13 cellular contexts compared by ENCODE assay signal in the genomic region with DNA sequence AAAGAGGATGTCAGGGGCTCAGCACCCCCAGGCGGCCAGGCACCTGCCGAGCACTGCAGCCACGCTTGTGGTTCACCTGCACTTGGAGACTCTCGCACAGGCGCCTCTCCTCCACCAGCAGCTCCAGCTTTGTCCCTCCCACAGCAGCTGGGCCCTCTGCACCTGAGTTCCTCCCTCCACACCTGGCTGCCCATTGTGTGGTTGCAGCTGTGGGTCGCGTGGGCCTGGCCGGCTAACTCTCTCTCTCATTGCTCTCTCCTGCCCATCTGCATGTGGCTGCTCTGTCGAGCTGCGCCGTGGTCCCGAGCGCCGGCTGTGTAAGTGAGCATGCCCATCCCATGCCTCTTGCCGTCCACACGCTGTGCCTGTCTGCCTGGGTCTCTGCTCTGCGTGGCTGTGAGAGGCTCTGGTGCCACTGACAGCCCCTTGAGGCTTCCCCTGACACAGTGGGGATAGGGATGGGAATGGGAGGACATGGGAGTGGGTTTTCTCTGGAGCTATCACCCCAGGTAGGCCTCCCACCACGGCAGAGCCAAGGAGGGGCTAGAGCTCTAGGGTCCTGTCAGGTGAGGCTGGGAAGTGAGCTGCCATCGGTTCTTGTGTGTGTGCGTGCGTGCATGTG. TPM values are rescaled to one million over a fixed set of nuclear protein-coding genes. Genes with fewer than 3 reads are reported as not detected.
A peak's percentile ranks its signal among the peaks of the same experiment; 100 is the strongest.
DNase-seq lines count a peak whose midpoint lies in the region; ATAC-seq, FAIRE-seq and TF ChIP-seq lines count a peak whose summit lies in the region.
"Had no signal": no experiment of that assay in that cellular context is flagged by ENCODE, and none has a peak within 500 bp of the region (broad histone marks: within the 10 kb centered on the region; RNA-seq: fewer than 3 reads in every experiment).

No MANE protein-coding gene starts in this region.

- ATAC-seq in HG03280 (IDR thresholded peaks at IDR 0.05; ENCODE audit: unreplicated experiment): no peak

- H4K12ac ChIP-seq in trophoblast cell (ENCODE audit: low read depth, low read length): no peak overlapping the region

- no peaks in the 10 kb centered on the region for H3K4me1 ChIP-seq in trophoblast cell (ENCODE audit: control insufficient read depth in 1 of 2, insufficient read depth in 2 of 2, low read length in 2 of 2)

- no peak for FAIRE-seq in HTR-8/SVneo (lab: Jason Lieb, UNC)
- FAIRE-seq: TTC549 had no signal

- no peak overlapping the region for H4K91ac ChIP-seq in trophoblast cell (ENCODE audit: low read depth, low read length)

- no peak overlapping the region for H3K14ac ChIP-seq in trophoblast cell (ENCODE audit: low read length)

- H3K9ac ChIP-seq in trophoblast cell (ENCODE audit: low read length): no peak overlapping the region
- H3K9ac ChIP-seq: KMS-11 had no signal

- no peak overlapping the region for H3K18ac ChIP-seq in trophoblast cell (ENCODE audit: low read length)

- H3K4me2 ChIP-seq in trophoblast cell (ENCODE audit: low read length): no peak overlapping the region
- H3K4me2 ChIP-seq: KMS-11 had no signal

- no peak overlapping the region for H3K27ac Mint-ChIP-seq in glutamatergic neuron (ENCODE audit: unreplicated experiment)

- no peak overlapping the region for H2AFZ ChIP-seq in trophoblast cell (ENCODE audit: insufficient read depth, low read length, poor library complexity)

- H2BK120ac ChIP-seq in trophoblast cell (ENCODE audit: insufficient read depth, low read length, poor library complexity): no peak overlapping the region

- no peak overlapping the region for H4K8ac ChIP-seq in trophoblast cell (ENCODE audit: low read depth, low read length)

- no peak overlapping the region for H3K4ac ChIP-seq in trophoblast cell (ENCODE audit: low read depth, low read length)

- H3K4me1 Mint-ChIP-seq in glutamatergic neuron (ENCODE audit: low read depth, unreplicated experiment): no peaks in the 10 kb centered on the region

- peaks cover 7% of the 10 kb centered on the region for H3K9me3 Mint-ChIP-seq in glutamatergic neuron (ENCODE audit: unreplicated experiment)

- no peak overlapping the region for H3K4me3 Mint-ChIP-seq in glutamatergic neuron (ENCODE audit: unreplicated experiment)

- H3K27me3 ChIP-seq in H7 (ENCODE audit: control insufficient read depth, insufficient read depth, low read length): peaks cover 22% of the 10 kb centered on the region; the same call in 1 of the 2 replicates
- peaks cover 5% of the 10 kb centered on the region for H3K27me3 ChIP-seq in trophoblast cell (ENCODE audit: insufficient read depth, low read length)

- no peaks in the 10 kb centered on the region for H3K36me3 Mint-ChIP-seq in glutamatergic neuron (ENCODE audit: unreplicated experiment)

- H2AK5ac ChIP-seq in trophoblast cell (ENCODE audit: low read length): no peak overlapping the region

- H2BK5ac ChIP-seq in trophoblast cell (ENCODE audit: low read depth, low read length, poor library complexity): no peak overlapping the region

- TF ChIP-seq CTCF in glutamatergic neuron (IDR thresholded peaks at IDR 0.05; ENCODE audit: partially characterized antibody, unreplicated experiment): no peak

- no peak overlapping the region for H3K27ac ChIP-seq in trophoblast cell (ENCODE audit: low read depth, low read length)
- H3K27ac ChIP-seq: KMS-11 had no signal

- WGBS in trophoblast cell (ENCODE audit: extremely low coverage, insufficient coverage, insufficient read length): no CpG with 5 or more reads among the region's 21 CpGs

- H2BK12ac ChIP-seq in trophoblast cell (ENCODE audit: low read length): no peak overlapping the region

- peak; percentile 72 for DNase-seq in H7
- DNase-seq in NCI-H345 treated with DMSO at 0.1 percent for 48 hours (lab: John Stamatoyannopoulos, UW; ENCODE audit: unreplicated experiment): peak; percentile 29
- DNase-seq in glutamatergic neuron: peak; percentile 24
- no peak for DNase-seq in trophoblast cell
- DNase-seq in kidney tubule cell (ENCODE audit: low spot score): no peak
- no peak for DNase-seq in NCI-H1048 (lab: John Stamatoyannopoulos, UW)
- DNase-seq in HTR-8/SVneo (ENCODE audit: insufficient read length, low spot score): no peak
- DNase-seq: C1 segment of cervical spinal cord, NCI-H2081 treated with DMSO at 0.1 percent for 48 hours had no signal

- H3K36me3 ChIP-seq in H7 (replicated peaks; ENCODE audit: control insufficient read depth, insufficient read depth, low read length): no peaks in the 10 kb centered on the region
- H3K36me3 ChIP-seq in trophoblast cell (ENCODE audit: control insufficient read depth in 1 of 2, insufficient read depth in 2 of 2, low read length in 2 of 2): no peaks in the 10 kb centered on the region

- H3K79me1 ChIP-seq in trophoblast cell (ENCODE audit: low read length): no peaks in the 10 kb centered on the region

- H3K9me3 ChIP-seq in trophoblast cell (ENCODE audit: insufficient read depth, low read depth, low read length): peaks cover 4% of the 10 kb centered on the region

- H3K4me3 ChIP-seq in H7 (ENCODE audit: insufficient read depth, low read depth, low read length) (no peak overlapping the region), trophoblast cell (ENCODE audit: low read depth, low read length) (peak overlapping the region; percentile 37)

- H3K79me2 ChIP-seq in trophoblast cell (ENCODE audit: control insufficient read depth, insufficient read depth, low read length, poor library complexity): no peaks in the 10 kb centered on the region

- peaks cover 30% of the 10 kb centered on the region for H3K27me3 Mint-ChIP-seq in glutamatergic neuron (ENCODE audit: unreplicated experiment)

- H3K23ac ChIP-seq in trophoblast cell (ENCODE audit: low read length): no peak overlapping the region

RNA-seq across cellular contexts. Expression of a gene that starts 8.5 kb away (rescaled TPM):
- 0.07 TPM in 1 of 2 replicates, not detected in the other for total RNA-seq in H7 (2014; rRNA removed; shearing (Covaris generic))
- not detected for total RNA-seq in glutamatergic neuron (ENCODE audit: unreplicated experiment)
- 0.07 TPM in 1 of 2 replicates, not detected in the other for polyA plus RNA-seq in trophoblast cell (2013)
- total RNA-seq: RPMI7951 had no signal

RNA-seq across cellular contexts. Expression of a gene that starts 53.9 kb away (rescaled TPM):
- 8.6 and 17.1 TPM in 2 replicates for total RNA-seq in H7 (2014; rRNA removed; shearing (Covaris generic))
- total RNA-seq in glutamatergic neuron (ENCODE audit: unreplicated experiment): 19.2 TPM
- polyA plus RNA-seq in trophoblast cell (2013): 21.8 and 22.7 TPM in 2 replicates

RNA-seq across cellular contexts. Expression of a gene that starts 56.9 kb away (rescaled TPM):
- total RNA-seq in H7 (2014; rRNA removed; shearing (Covaris generic)): 1.8 and 2.1 TPM in 2 replicates
- 20.4 TPM for total RNA-seq in glutamatergic neuron (ENCODE audit: unreplicated experiment)
- polyA plus RNA-seq in trophoblast cell (2013): 1.3 and 1.4 TPM in 2 replicates

Comparison
In these comparisons a context has a peak if more than half of its experiments do, and no peak if none do; other contexts are left out.
1. DNase-seq: peak in H7 (single experiment), NCI-H345 treated with DMSO at 0.1 percent for 48 hours (single experiment) and glutamatergic neuron (single experiment); none in trophoblast cell (0 of 2), kidney tubule cell (single experiment), NCI-H1048 (single experiment) and HTR-8/SVneo (single experiment).